Comparison of ENCODE assay signal across 1 cellular context in the genomic region with DNA sequence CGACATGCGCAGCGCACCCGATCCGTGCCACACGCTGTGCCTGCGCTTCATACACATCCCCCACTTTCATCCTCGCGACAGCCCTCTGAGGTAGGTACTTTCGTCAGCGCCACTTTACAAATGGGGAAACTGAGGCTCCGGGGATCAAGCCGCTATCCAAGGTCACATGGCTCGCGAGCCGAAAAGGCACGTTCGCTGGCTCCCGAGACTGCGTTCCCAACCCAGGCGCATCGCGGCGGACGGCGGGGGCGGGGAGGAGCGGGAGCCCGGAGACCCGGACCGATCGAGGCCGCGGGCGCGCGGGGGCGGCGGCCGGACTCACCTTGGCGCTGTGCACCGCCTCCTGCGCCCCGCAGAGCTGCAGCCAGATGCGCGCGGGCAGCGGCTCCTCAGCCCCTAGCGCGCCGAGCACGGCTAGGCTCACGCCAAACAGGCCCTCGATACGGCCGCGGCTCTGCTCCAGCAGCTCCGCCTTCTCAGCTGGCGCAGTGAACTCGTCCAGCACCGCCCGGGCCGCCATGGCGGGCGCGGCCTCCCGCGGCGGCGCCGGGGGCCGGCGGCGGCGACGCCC.
TF ChIP-seq lines count a peak whose summit lies in the region.

No MANE protein-coding gene starts in this region.

TF ChIP-seq in GM12878, 131 proteins besides CTCF, POLR2A, EP300 and RAD21 (continues in another document):
- TF ChIP-seq BCL11A (IDR thresholded peaks at IDR 0.05; ENCODE audit: low read depth, low read length) (no peak), GABPA (IDR thresholded peaks at IDR 0.05; ENCODE audit: low read depth) (no peak), ESRRA (IDR thresholded peaks at IDR 0.05; ENCODE audit: low read length) (no peak), TARDBP (IDR thresholded peaks at IDR 0.05; ENCODE audit: borderline replicate concordance) (no peak), IKZF1 (conservative IDR thresholded peaks at IDR 0.05) (no peak; the same call in 1 of the 2 replicates), MYC (IDR thresholded peaks at IDR 0.05; ENCODE audit: insufficient read depth, insufficient read length, insufficient replicate concordance, low read length, severe bottlenecking) (peak; percentile 29), CBX3 (IDR thresholded peaks at IDR 0.05; ENCODE audit: borderline replicate concordance, low read depth) (no peak), ATF7 (IDR thresholded peaks at IDR 0.05; ENCODE audit: low read depth) (no peak), TAF1 (IDR thresholded peaks at IDR 0.05; ENCODE audit: borderline replicate concordance, low read depth, low read length) (peak; percentile 22; the same call in 1 of the 2 replicates), CREB1 (IDR thresholded peaks at IDR 0.05; ENCODE audit: low read depth) (no peak), MTA3 (IDR thresholded peaks at IDR 0.05; ENCODE audit: borderline replicate concordance, low read length) (no peak), STAT3 (IDR thresholded peaks at IDR 0.05; ENCODE audit: low read depth, low read length) (no peak), CHD4 (IDR thresholded peaks at IDR 0.05) (no peak), GATAD2B (conservative IDR thresholded peaks at IDR 0.05; ENCODE audit: low read depth) (no peak), NFYA (IDR thresholded peaks at IDR 0.05; ENCODE audit: borderline replicate concordance, low read depth, low read length) (no peak), SIN3A (IDR thresholded peaks at IDR 0.05; ENCODE audit: low read depth, low read length) (no peak), ZNF24 (IDR thresholded peaks at IDR 0.05) (no peak), YY1 (IDR thresholded peaks at IDR 0.05; ENCODE audit: low read depth, low read length) (no peak), MXI1 (IDR thresholded peaks at IDR 0.05; ENCODE audit: low read depth, low read length) (no peak), EGR1 (IDR thresholded peaks at IDR 0.05; ENCODE audit: borderline replicate concordance in 1 of 2, low read depth in 2 of 2, low read length in 2 of 2) (peak in 1 of 2 experiments; percentile 83; a peak in 2 of 3 replicates), SMAD1 (IDR thresholded peaks at IDR 0.05; ENCODE audit: low read depth, partially characterized antibody) (no peak), BHLHE40 (IDR thresholded peaks at IDR 0.05; ENCODE audit: borderline replicate concordance in 1 of 2, low read depth in 2 of 2, low read length in 1 of 2) (peak in 1 of 2 experiments; percentile 12; a peak in 1 of 4 replicates), CHD2 (IDR thresholded peaks at IDR 0.05; ENCODE audit: borderline replicate concordance, low read depth, low read length) (no peak), TBL1XR1 (IDR thresholded peaks at IDR 0.05; ENCODE audit: low read depth, low read length) (no peak), MTA2 (IDR thresholded peaks at IDR 0.05; ENCODE audit: low read depth) (no peak), TCF7 (IDR thresholded peaks at IDR 0.05; ENCODE audit: borderline replicate concordance) (no peak), ETV6 (conservative IDR thresholded peaks at IDR 0.05 in 1 of 2, IDR thresholded peaks at IDR 0.05 in 1 of 2; ENCODE audit: borderline replicate concordance in 1 of 2, low read depth in 1 of 2) (no peak), RAD51 (IDR thresholded peaks at IDR 0.05) (no peak), FOXK2 (IDR thresholded peaks at IDR 0.05) (no peak), KAT2A (conservative IDR thresholded peaks at IDR 0.05; ENCODE audit: control insufficient read depth, low read depth, low read length) (no peak), BMI1 (IDR thresholded peaks at IDR 0.05; ENCODE audit: borderline replicate concordance) (no peak), TCF12 (IDR thresholded peaks at IDR 0.05; ENCODE audit: low read depth, low read length) (no peak), ZNF207 (IDR thresholded peaks at IDR 0.05; ENCODE audit: borderline replicate concordance) (no peak), ZNF622 (IDR thresholded peaks at IDR 0.05) (no peak), CBX5 (IDR thresholded peaks at IDR 0.05; ENCODE audit: low read depth) (no peak), IKZF2 (IDR thresholded peaks at IDR 0.05) (no peak), ZZZ3 (IDR thresholded peaks at IDR 0.05; ENCODE audit: control insufficient read depth, insufficient read length, low read depth) (no peak), MYB (IDR thresholded peaks at IDR 0.05; ENCODE audit: borderline replicate concordance, low read depth, low read length) (no peak), SPI1 (IDR thresholded peaks at IDR 0.05; ENCODE audit: borderline replicate concordance, insufficient read depth, low read depth, low read length) (no peak), RELA (IDR thresholded peaks at IDR 0.05; ENCODE audit: borderline replicate concordance, partially characterized antibody) (no peak), DPF2 (IDR thresholded peaks at IDR 0.05) (peak; percentile 59; the same call in 1 of the 2 replicates), NRF1 (conservative IDR thresholded peaks at IDR 0.05; ENCODE audit: low read depth, low read length) (peak; percentile 19; the same call in 1 of the 2 replicates), IRF4 (IDR thresholded peaks at IDR 0.05; ENCODE audit: low read depth, low read length) (no peak), JUND (IDR thresholded peaks at IDR 0.05; ENCODE audit: low read depth, low read length) (no peak), PAX5 (IDR thresholded peaks at IDR 0.05; ENCODE audit: borderline replicate concordance, low read depth, low read length) (0 out of 2 replicates have a peak, but pooled peaks have one; percentile 40), CBFB (IDR thresholded peaks at IDR 0.05; ENCODE audit: low read depth) (no peak), SMARCA5 (IDR thresholded peaks at IDR 0.05) (no peak), ZNF217 (IDR thresholded peaks at IDR 0.05) (no peak), SMC3 (IDR thresholded peaks at IDR 0.05; ENCODE audit: borderline replicate concordance, low read length) (no peak)
- TF ChIP-seq, protein P1, sequence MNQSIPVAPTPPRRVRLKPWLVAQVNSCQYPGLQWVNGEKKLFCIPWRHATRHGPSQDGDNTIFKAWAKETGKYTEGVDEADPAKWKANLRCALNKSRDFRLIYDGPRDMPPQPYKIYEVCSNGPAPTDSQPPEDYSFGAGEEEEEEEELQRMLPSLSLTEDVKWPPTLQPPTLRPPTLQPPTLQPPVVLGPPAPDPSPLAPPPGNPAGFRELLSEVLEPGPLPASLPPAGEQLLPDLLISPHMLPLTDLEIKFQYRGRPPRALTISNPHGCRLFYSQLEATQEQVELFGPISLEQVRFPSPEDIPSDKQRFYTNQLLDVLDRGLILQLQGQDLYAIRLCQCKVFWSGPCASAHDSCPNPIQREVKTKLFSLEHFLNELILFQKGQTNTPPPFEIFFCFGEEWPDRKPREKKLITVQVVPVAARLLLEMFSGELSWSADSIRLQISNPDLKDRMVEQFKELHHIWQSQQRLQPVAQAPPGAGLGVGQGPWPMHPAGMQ (IDR thresholded peaks at IDR 0.05; ENCODE audit: borderline replicate concordance), result no peak
- TF ChIP-seq, protein P2, sequence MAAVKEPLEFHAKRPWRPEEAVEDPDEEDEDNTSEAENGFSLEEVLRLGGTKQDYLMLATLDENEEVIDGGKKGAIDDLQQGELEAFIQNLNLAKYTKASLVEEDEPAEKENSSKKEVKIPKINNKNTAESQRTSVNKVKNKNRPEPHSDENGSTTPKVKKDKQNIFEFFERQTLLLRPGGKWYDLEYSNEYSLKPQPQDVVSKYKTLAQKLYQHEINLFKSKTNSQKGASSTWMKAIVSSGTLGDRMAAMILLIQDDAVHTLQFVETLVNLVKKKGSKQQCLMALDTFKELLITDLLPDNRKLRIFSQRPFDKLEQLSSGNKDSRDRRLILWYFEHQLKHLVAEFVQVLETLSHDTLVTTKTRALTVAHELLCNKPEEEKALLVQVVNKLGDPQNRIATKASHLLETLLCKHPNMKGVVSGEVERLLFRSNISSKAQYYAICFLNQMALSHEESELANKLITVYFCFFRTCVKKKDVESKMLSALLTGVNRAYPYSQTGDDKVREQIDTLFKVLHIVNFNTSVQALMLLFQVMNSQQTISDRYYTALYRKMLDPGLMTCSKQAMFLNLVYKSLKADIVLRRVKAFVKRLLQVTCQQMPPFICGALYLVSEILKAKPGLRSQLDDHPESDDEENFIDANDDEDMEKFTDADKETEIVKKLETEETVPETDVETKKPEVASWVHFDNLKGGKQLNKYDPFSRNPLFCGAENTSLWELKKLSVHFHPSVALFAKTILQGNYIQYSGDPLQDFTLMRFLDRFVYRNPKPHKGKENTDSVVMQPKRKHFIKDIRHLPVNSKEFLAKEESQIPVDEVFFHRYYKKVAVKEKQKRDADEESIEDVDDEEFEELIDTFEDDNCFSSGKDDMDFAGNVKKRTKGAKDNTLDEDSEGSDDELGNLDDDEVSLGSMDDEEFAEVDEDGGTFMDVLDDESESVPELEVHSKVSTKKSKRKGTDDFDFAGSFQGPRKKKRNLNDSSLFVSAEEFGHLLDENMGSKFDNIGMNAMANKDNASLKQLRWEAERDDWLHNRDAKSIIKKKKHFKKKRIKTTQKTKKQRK (IDR thresholded peaks at IDR 0.05; ENCODE audit: low read depth, low read length), result no peak
- TF ChIP-seq, protein P3, sequence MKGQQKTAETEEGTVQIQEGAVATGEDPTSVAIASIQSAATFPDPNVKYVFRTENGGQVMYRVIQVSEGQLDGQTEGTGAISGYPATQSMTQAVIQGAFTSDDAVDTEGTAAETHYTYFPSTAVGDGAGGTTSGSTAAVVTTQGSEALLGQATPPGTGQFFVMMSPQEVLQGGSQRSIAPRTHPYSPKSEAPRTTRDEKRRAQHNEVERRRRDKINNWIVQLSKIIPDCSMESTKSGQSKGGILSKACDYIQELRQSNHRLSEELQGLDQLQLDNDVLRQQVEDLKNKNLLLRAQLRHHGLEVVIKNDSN (IDR thresholded peaks at IDR 0.05; ENCODE audit: borderline replicate concordance, extremely low read length, insufficient read depth, low read depth, low read length), result no peak
- TF ChIP-seq, protein P4, sequence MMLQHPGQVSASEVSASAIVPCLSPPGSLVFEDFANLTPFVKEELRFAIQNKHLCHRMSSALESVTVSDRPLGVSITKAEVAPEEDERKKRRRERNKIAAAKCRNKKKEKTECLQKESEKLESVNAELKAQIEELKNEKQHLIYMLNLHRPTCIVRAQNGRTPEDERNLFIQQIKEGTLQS (IDR thresholded peaks at IDR 0.05; ENCODE audit: borderline replicate concordance, extremely low read depth, low read depth, low read length), result no peak
- TF ChIP-seq, protein P5, sequence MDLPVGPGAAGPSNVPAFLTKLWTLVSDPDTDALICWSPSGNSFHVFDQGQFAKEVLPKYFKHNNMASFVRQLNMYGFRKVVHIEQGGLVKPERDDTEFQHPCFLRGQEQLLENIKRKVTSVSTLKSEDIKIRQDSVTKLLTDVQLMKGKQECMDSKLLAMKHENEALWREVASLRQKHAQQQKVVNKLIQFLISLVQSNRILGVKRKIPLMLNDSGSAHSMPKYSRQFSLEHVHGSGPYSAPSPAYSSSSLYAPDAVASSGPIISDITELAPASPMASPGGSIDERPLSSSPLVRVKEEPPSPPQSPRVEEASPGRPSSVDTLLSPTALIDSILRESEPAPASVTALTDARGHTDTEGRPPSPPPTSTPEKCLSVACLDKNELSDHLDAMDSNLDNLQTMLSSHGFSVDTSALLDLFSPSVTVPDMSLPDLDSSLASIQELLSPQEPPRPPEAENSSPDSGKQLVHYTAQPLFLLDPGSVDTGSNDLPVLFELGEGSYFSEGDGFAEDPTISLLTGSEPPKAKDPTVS (IDR thresholded peaks at IDR 0.05; ENCODE audit: low read depth, low read length), result no peak
- TF ChIP-seq, protein P6, sequence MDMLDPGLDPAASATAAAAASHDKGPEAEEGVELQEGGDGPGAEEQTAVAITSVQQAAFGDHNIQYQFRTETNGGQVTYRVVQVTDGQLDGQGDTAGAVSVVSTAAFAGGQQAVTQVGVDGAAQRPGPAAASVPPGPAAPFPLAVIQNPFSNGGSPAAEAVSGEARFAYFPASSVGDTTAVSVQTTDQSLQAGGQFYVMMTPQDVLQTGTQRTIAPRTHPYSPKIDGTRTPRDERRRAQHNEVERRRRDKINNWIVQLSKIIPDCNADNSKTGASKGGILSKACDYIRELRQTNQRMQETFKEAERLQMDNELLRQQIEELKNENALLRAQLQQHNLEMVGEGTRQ (IDR thresholded peaks at IDR 0.05; ENCODE audit: borderline replicate concordance, low read depth, low read length), result no peak
- TF ChIP-seq, protein P7, sequence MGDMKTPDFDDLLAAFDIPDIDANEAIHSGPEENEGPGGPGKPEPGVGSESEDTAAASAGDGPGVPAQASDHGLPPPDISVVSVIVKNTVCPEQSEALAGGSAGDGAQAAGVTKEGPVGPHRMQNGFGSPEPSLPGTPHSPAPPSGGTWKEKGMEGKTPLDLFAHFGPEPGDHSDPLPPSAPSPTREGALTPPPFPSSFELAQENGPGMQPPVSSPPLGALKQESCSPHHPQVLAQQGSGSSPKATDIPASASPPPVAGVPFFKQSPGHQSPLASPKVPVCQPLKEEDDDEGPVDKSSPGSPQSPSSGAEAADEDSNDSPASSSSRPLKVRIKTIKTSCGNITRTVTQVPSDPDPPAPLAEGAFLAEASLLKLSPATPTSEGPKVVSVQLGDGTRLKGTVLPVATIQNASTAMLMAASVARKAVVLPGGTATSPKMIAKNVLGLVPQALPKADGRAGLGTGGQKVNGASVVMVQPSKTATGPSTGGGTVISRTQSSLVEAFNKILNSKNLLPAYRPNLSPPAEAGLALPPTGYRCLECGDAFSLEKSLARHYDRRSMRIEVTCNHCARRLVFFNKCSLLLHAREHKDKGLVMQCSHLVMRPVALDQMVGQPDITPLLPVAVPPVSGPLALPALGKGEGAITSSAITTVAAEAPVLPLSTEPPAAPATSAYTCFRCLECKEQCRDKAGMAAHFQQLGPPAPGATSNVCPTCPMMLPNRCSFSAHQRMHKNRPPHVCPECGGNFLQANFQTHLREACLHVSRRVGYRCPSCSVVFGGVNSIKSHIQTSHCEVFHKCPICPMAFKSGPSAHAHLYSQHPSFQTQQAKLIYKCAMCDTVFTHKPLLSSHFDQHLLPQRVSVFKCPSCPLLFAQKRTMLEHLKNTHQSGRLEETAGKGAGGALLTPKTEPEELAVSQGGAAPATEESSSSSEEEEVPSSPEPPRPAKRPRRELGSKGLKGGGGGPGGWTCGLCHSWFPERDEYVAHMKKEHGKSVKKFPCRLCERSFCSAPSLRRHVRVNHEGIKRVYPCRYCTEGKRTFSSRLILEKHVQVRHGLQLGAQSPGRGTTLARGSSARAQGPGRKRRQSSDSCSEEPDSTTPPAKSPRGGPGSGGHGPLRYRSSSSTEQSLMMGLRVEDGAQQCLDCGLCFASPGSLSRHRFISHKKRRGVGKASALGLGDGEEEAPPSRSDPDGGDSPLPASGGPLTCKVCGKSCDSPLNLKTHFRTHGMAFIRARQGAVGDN (IDR thresholded peaks at IDR 0.05), result no peak
- TF ChIP-seq, protein P8, sequence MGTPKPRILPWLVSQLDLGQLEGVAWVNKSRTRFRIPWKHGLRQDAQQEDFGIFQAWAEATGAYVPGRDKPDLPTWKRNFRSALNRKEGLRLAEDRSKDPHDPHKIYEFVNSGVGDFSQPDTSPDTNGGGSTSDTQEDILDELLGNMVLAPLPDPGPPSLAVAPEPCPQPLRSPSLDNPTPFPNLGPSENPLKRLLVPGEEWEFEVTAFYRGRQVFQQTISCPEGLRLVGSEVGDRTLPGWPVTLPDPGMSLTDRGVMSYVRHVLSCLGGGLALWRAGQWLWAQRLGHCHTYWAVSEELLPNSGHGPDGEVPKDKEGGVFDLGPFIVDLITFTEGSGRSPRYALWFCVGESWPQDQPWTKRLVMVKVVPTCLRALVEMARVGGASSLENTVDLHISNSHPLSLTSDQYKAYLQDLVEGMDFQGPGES (IDR thresholded peaks at IDR 0.05), result no peak
